Comparison of ENCODE assay signal across 30 cellular contexts in genomic region chr12:21428241-21428640, GRCh38. TPM values are rescaled to one million over a fixed set of nuclear protein-coding genes. Genes with fewer than 3 reads are reported as not detected.
DNase-seq lines count a peak whose midpoint lies in the region; ATAC-seq and TF ChIP-seq lines count a peak whose summit lies in the region.
"Had no signal": no experiment of that assay in that cellular context is flagged by ENCODE, and none has a peak within 500 bp of the region (broad histone marks: within the 10 kb centered on the region; RNA-seq: fewer than 3 reads in every experiment).

No MANE protein-coding gene starts in this region.

- no peak overlapping the region for H3K9ac ChIP-seq in PC-3 (ENCODE audit: low read length)

- H3K4me1 ChIP-seq in PC-3 (ENCODE audit: insufficient read depth, low read length) (no peaks in the 10 kb centered on the region), esophagus squamous epithelium (no peaks in the 10 kb centered on the region), breast epithelium (no peaks in the 10 kb centered on the region)

- H3K36me3 ChIP-seq in PC-3 (ENCODE audit: low read depth, low read length): no peaks in the 10 kb centered on the region
- H3K36me3 ChIP-seq in esophagus squamous epithelium: no peaks in the 10 kb centered on the region
- no peaks in the 10 kb centered on the region for H3K36me3 ChIP-seq in breast epithelium
- H3K36me3 ChIP-seq: ovary had no signal

- H2AFZ ChIP-seq in PC-3 (ENCODE audit: low read length): no peak overlapping the region

- no peaks in the 10 kb centered on the region for H3K79me2 ChIP-seq in PC-3 (ENCODE audit: low read length)

- WGBS in esophagus squamous epithelium, 2 donors: 63 to 71% methylated on average over 4 of the region's 4 CpGs

- ATAC-seq in PC-3 (no peak), GM19397 (IDR thresholded peaks at IDR 0.05; ENCODE audit: unreplicated experiment) (no peak)
- ATAC-seq: naive thymus-derived CD8-positive, alpha-beta T cell; stimulated activated naive B cell treated with anti-CD40 and anti-IgM and Interleukin-4, amounts not matched to agents 10 μg/mL and 1 μg/mL and 100 μg/mL, for 72 hours had no signal

- H3F3A ChIP-seq in PC-3 (ENCODE audit: low read length, unreplicated experiment): no peaks in the 10 kb centered on the region

- DNase-seq in AG20443 (ENCODE audit: low spot score): peak; percentile 18
- peak; percentile 16 for DNase-seq in PC-3
- DNase-seq in dermis blood vessel endothelial cell: peak; percentile 37
- peak; percentile 17 to 25 for DNase-seq in lung microvascular endothelial cell (ENCODE audit: low read depth in 2 of 2)
- no peak for DNase-seq in esophagus squamous epithelium (lab: John Stamatoyannopoulos, UW)
- no peak for DNase-seq in breast epithelium (ENCODE audit: low spot score in 2 of 2)
- no peak for DNase-seq in GDM1 (lab: John Stamatoyannopoulos, UW)
- DNase-seq: activated CD4-positive, alpha-beta T cell treated with anti-CD3 and anti-CD28 coated beads, Interleukin-2, amount 50 U/mL, for 1 hour; anterior cingulate cortex; effector CD8-positive, alpha-beta T cell; erythroblast; H7; Kasumi-1; naive thymus-derived CD8-positive, alpha-beta T cell; NCI-H1092; NCI-H187; NCI-H2227 treated with DMSO at 0.1 percent for 48 hours; NCI-H748 treated with DMSO at 0.1 percent for 48 hours; ovary; retina; stimulated activated CD4-positive, alpha-beta T cell treated with anti-CD3 and anti-CD28 coated beads, Interleukin-12 subunit alpha, Interleukin-12 subunit beta, amount 100 ng/mL, for 4 hours; stimulated activated CD4-positive, alpha-beta T cell treated with anti-CD3 and anti-CD28 coated beads, Interleukin-4, amount 100 ng/mL, for 24 hours; stimulated activated naive B cell treated with anti-CD40 and anti-IgM and Interleukin-4, amounts not matched to agents 10 μg/mL and 1 μg/mL and 100 μg/mL, for 72 hours; T-helper 9 cell had no signal

- H3K4me2 ChIP-seq in PC-3 (ENCODE audit: low read length): no peak overlapping the region

- intact Hi-C loops in PC-3 (cut with micrococcal nuclease) (no loop called here), esophagus squamous epithelium (cut with DNase I) (no loop called here), breast epithelium (cut with DNase I; ENCODE audit: low total_unique reads) (no loop called here)

- BruUV-seq in PC-3 (replicated peaks; lab: Mats Ljungman, UMichigan): no TSS peak

- no peaks in the 10 kb centered on the region for H4K20me1 ChIP-seq in PC-3 (ENCODE audit: low read length)

- CTCF ChIA-PET in PC-3 (lab: Charles Lee): interaction anchor here (0.5 kb wide), 1 partner anchor 114 kb away, joined by 3 read pairs; no protein-coding TSS in a partner anchor

- TF ChIP-seq POLR2A in esophagus squamous epithelium (IDR thresholded peaks at IDR 0.05) (no peak), breast epithelium (IDR thresholded peaks at IDR 0.05) (no peak)

- H3K4me3 ChIP-seq in PC-3 (ENCODE audit: low read length) (no peak overlapping the region), esophagus squamous epithelium (no peak overlapping the region), breast epithelium (no peak overlapping the region)
- H3K4me3 ChIP-seq: ovary had no signal

- POLR2A ChIA-PET in PC-3 (lab: Charles Lee; ENCODE audit: unreplicated experiment): no interaction called here

- TF ChIP-seq CTCF in PC-3 (conservative IDR thresholded peaks at IDR 0.05; ENCODE audit: low read depth, low read length) (no peak), esophagus squamous epithelium (IDR thresholded peaks at IDR 0.05) (no peak), breast epithelium (IDR thresholded peaks at IDR 0.05) (no peak)

- H3K27me3 ChIP-seq in PC-3 (ENCODE audit: low read length) (no peaks in the 10 kb centered on the region), esophagus squamous epithelium (peaks cover 0 to 16% (median 0%) of the 10 kb centered on the region in 4 donors), breast epithelium (peaks cover 0 to 7% of the 10 kb centered on the region in 2 donors)
- H3K27me3 ChIP-seq: ovary had no signal

- H3K9me3 ChIP-seq in PC-3 (ENCODE audit: low read length) (no peaks in the 10 kb centered on the region), esophagus squamous epithelium (no peaks in the 10 kb centered on the region), breast epithelium (no peaks in the 10 kb centered on the region)
- H3K9me3 ChIP-seq: ovary had no signal

- H3K27ac ChIP-seq in PC-3 (ENCODE audit: low read length): no peak overlapping the region
- no peak overlapping the region for H3K27ac ChIP-seq in esophagus squamous epithelium
- no peak overlapping the region for H3K27ac ChIP-seq in breast epithelium
- H3K27ac ChIP-seq: ovary, RWPE1 had no signal

- H3K9me2 ChIP-seq in PC-3 (replicated peaks; ENCODE audit: low read length): no peaks in the 10 kb centered on the region

RNA-seq across cellular contexts. Expression of gene PYROXD1, which starts 9.2 kb away (rescaled TPM):
- total RNA-seq in PC-3 (2014; rRNA removed): 5.5 and 7.4 TPM in 2 replicates
- 7.0 and 15.0 TPM in 2 replicates for total RNA-seq in dermis blood vessel endothelial cell
- total RNA-seq in lung microvascular endothelial cell: 4.6 and 5.4 TPM in 2 replicates
- total RNA-seq in esophagus squamous epithelium: 10 to 100 TPM in 3 of 4 donors, 1 to 10 TPM in 1; 8.5 to 23.1 (median 17.7) TPM
- 10 to 100 TPM; 23.6 to 37.9 (median 30.4) TPM for total RNA-seq in breast epithelium

RNA-seq across cellular contexts. Expression of gene IAPP, which starts 55.5 kb away (rescaled TPM):
- total RNA-seq in PC-3 (2014; rRNA removed) (not detected in 2 replicates), dermis blood vessel endothelial cell (not detected in 2 replicates), lung microvascular endothelial cell (not detected in 2 replicates), esophagus squamous epithelium (not detected), breast epithelium (not detected)
- total RNA-seq: A172; B cell; cerebellum; H7; mesenteric fat pad; naive thymus-derived CD8-positive, alpha-beta T cell; ovary had no signal

Comparison
In these comparisons a context has a peak if more than half of its experiments do, and no peak if none do; other contexts are left out.
1. DNase-seq: peak in AG20443 (single experiment), PC-3 (single experiment), dermis blood vessel endothelial cell (single experiment) and lung microvascular endothelial cell (2 of 2); none in esophagus squamous epithelium (single experiment), breast epithelium (0 of 2) and GDM1 (single experiment).